1 cellular context compared by ENCODE assay signal in the genomic region with DNA sequence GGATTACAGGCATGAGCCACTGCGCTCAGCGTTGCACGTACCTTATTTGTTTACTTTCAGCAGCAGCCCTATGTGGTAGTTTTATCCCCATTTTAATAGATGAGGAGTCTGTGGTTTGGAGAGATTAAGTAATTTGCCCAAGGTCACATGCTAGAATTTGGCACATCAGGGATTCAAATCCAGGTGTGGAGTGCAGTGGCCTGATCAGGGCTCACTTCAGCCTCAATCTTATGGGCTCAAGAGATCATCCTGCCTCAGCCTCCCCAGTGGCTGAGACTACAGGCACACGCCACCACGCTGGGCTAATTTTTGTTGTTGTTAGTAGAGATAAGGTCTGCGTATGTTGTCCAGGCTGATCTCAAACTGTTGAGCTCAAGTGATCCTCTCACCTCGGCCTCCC.
TF ChIP-seq lines count a peak whose summit lies in the region.

No MANE protein-coding gene starts in this region.

TF ChIP-seq in endothelial cell of umbilical vein, 7 proteins besides CTCF, POLR2A, EP300 and RAD21:
- TF ChIP-seq GATA2 (IDR thresholded peaks at IDR 0.05; ENCODE audit: insufficient read depth, insufficient read length, low read depth, low read length) (no peak), EZH2 (IDR thresholded peaks at IDR 0.05; ENCODE audit: borderline replicate concordance, low read depth, low read length, severe bottlenecking) (no peak), FOS (IDR thresholded peaks at IDR 0.05; ENCODE audit: borderline replicate concordance, insufficient read depth, low read length) (no peak), POLR2AphosphoS5 (IDR thresholded peaks at IDR 0.05; ENCODE audit: insufficient read depth, low read depth, low read length) (no peak), JUN (IDR thresholded peaks at IDR 0.05; ENCODE audit: borderline replicate concordance, insufficient read depth, insufficient read length, low read depth) (no peak), MYC (IDR thresholded peaks at IDR 0.05; ENCODE audit: low read depth, low read length) (no peak)
- TF ChIP-seq, protein P1, sequence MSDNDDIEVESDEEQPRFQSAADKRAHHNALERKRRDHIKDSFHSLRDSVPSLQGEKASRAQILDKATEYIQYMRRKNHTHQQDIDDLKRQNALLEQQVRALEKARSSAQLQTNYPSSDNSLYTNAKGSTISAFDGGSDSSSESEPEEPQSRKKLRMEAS (IDR thresholded peaks at IDR 0.05; ENCODE audit: insufficient read depth, insufficient read length): no peak
TF ChIP-seq in endothelial cell of umbilical vein: peak in this region for 0.
